ENCODE assay signal across 7 cellular contexts in genomic region chr15:95259513-95259912, GRCh38.
DNase-seq lines count a peak whose midpoint lies in the region; ATAC-seq, FAIRE-seq and TF ChIP-seq lines count a peak whose summit lies in the region.

No MANE protein-coding gene starts in this region.

- no peak overlapping the region for H3K4me3 Mint-ChIP-seq in activated CD4-positive, alpha-beta memory T cell treated with anti-CD3 and anti-CD28 coated beads, Interleukin-2, amount 10 ng/mL, durations not matched to agents 7 days and 5 days
- no peak overlapping the region for H3K4me3 Mint-ChIP-seq in endodermal cell
- H3K4me3 Mint-ChIP-seq in mesothelial cell of epicardium: no peak overlapping the region

- H3K9ac ChIP-seq in endodermal cell (ENCODE audit: extremely low read depth, low read length, poor library complexity, severe bottlenecking): no peak overlapping the region

- H3K27ac ChIP-seq in endodermal cell (ENCODE audit: low read depth, low read length): no peak overlapping the region

- no peak overlapping the region for H3K27ac Mint-ChIP-seq in activated CD4-positive, alpha-beta memory T cell treated with anti-CD3 and anti-CD28 coated beads, Interleukin-2, amount 10 ng/mL, durations not matched to agents 7 days and 5 days
- H3K27ac Mint-ChIP-seq in endodermal cell (no peak overlapping the region), mesothelial cell of epicardium (no peak overlapping the region)

- no peaks in the 10 kb centered on the region for H3K27me3 ChIP-seq in endodermal cell (ENCODE audit: control insufficient read depth, insufficient read depth, low read length, poor library complexity, severe bottlenecking)

- no peaks in the 10 kb centered on the region for H3K9me3 Mint-ChIP-seq in activated CD4-positive, alpha-beta memory T cell treated with anti-CD3 and anti-CD28 coated beads, Interleukin-2, amount 10 ng/mL, durations not matched to agents 7 days and 5 days
- H3K9me3 Mint-ChIP-seq in endodermal cell: no peaks in the 10 kb centered on the region
- peaks cover 8% of the 10 kb centered on the region for H3K9me3 Mint-ChIP-seq in mesothelial cell of epicardium

- POLR2A ChIA-PET in activated CD4-positive, alpha-beta memory T cell treated with anti-CD3 and anti-CD28 coated beads, Interleukin-2, amount 10 ng/mL, durations not matched to agents 7 days and 5 days (lab: Charles Lee): no interaction called here

- 4 to 12% methylated on average over 5 to 6 of the region's 6 CpGs for WGBS in endodermal cell (ENCODE audit: insufficient coverage in 1 of 2, insufficient read length in 1 of 2), 2 experiments

- peak; percentile 67 for FAIRE-seq in GM12892 (lab: Jason Lieb, UNC)

- TF ChIP-seq CTCF in endodermal cell (conservative IDR thresholded peaks at IDR 0.05): peak; percentile 87
- peak; percentile 90 for TF ChIP-seq CTCF in mesothelial cell of epicardium (IDR thresholded peaks at IDR 0.05; ENCODE audit: unreplicated experiment)

- no peaks in the 10 kb centered on the region for H3K4me1 ChIP-seq in endodermal cell (ENCODE audit: control insufficient read depth, insufficient read depth, low read length)

- DNase-seq in GM12892 (ENCODE audit: insufficient read length) (peak; percentile 3), NCI-H526 (lab: John Stamatoyannopoulos, UW) (peak; percentile 70 to 86), endodermal cell (peak; percentile 85), mesothelial cell of epicardium (ENCODE audit: low spot score in 2 of 2, unreplicated experiment in 2 of 2) (peak; percentile 28 to 75)
- peak; percentile 55 for DNase-seq in activated CD4-positive, alpha-beta memory T cell treated with anti-CD3 and anti-CD28 coated beads, Interleukin-2, amount 10 ng/mL, durations not matched to agents 7 days and 5 days
- peak; percentile 8 to 29 for DNase-seq in stimulated activated CD8-positive, alpha-beta memory T cell treated with anti-CD3 and anti-CD28 coated beads, Interleukin-7, amount 100 ng/mL, for 1 hour (ENCODE audit: low read depth in 2 of 2)

- CTCF ChIA-PET in activated CD4-positive, alpha-beta memory T cell treated with anti-CD3 and anti-CD28 coated beads, Interleukin-2, amount 10 ng/mL, durations not matched to agents 7 days and 5 days (lab: Charles Lee): interaction anchor here (1.1 to 3.4 kb wide), 6 partner anchors 12 to 1087 kb away, joined by 3 to 20 read pairs (median 4); no protein-coding TSS in a partner anchor

- peaks cover 7% of the 10 kb centered on the region for H3K27me3 Mint-ChIP-seq in activated CD4-positive, alpha-beta memory T cell treated with anti-CD3 and anti-CD28 coated beads, Interleukin-2, amount 10 ng/mL, durations not matched to agents 7 days and 5 days
- H3K27me3 Mint-ChIP-seq in endodermal cell (ENCODE audit: insufficient read depth) (no peaks in the 10 kb centered on the region), mesothelial cell of epicardium (ENCODE audit: low read depth) (no peaks in the 10 kb centered on the region)

- no peaks in the 10 kb centered on the region for H3K9me3 ChIP-seq in endodermal cell (ENCODE audit: control insufficient read depth, low read length)

- H3K36me3 ChIP-seq in endodermal cell (ENCODE audit: control insufficient read depth, insufficient read depth, low read length): no peaks in the 10 kb centered on the region

- TF ChIP-seq POLR2A in GM12892 (IDR thresholded peaks at IDR 0.05; ENCODE audit: low read depth, low read length): no peak

- peak; percentile 55 for ATAC-seq in HG03095 (IDR thresholded peaks at IDR 0.05; ENCODE audit: unreplicated experiment)

- H3K36me3 Mint-ChIP-seq in activated CD4-positive, alpha-beta memory T cell treated with anti-CD3 and anti-CD28 coated beads, Interleukin-2, amount 10 ng/mL, durations not matched to agents 7 days and 5 days (ENCODE audit: low read depth): no peaks in the 10 kb centered on the region
- no peaks in the 10 kb centered on the region for H3K36me3 Mint-ChIP-seq in endodermal cell (ENCODE audit: low read depth)
- H3K36me3 Mint-ChIP-seq in mesothelial cell of epicardium: peaks cover 4% of the 10 kb centered on the region

- no peaks in the 10 kb centered on the region for H3K4me1 Mint-ChIP-seq in activated CD4-positive, alpha-beta memory T cell treated with anti-CD3 and anti-CD28 coated beads, Interleukin-2, amount 10 ng/mL, durations not matched to agents 7 days and 5 days
- peaks cover 10% of the 10 kb centered on the region for H3K4me1 Mint-ChIP-seq in endodermal cell
- H3K4me1 Mint-ChIP-seq in mesothelial cell of epicardium: peaks cover 49% of the 10 kb centered on the region

- H3K4me3 ChIP-seq in endodermal cell (ENCODE audit: low read length): no peak overlapping the region

Comparison
In these comparisons a context has a peak if more than half of its experiments do, and no peak if none do; other contexts are left out.
1. DNase-seq: peak in every context shown above with its lines; median percentile 85 in endodermal cell; 78 in NCI-H526; 55 in activated CD4-positive, alpha-beta memory T cell treated with anti-CD3 and anti-CD28 coated beads, Interleukin-2, amount 10 ng/mL, durations not matched to agents 7 days and 5 days; 52 in mesothelial cell of epicardium; 18 in stimulated activated CD8-positive, alpha-beta memory T cell treated with anti-CD3 and anti-CD28 coated beads, Interleukin-7, amount 100 ng/mL, for 1 hour; 3 in GM12892.